ENCODE assay signal across 12 cellular contexts in genomic region chr7:157700237-157701005, GRCh38.
"Had no signal": no experiment of that assay in that cellular context is flagged by ENCODE, and none has a peak within 500 bp of the region (broad histone marks: within the 10 kb centered on the region; RNA-seq: fewer than 3 reads in every experiment).

No MANE protein-coding gene starts in this region.

- H3K36me3 Mint-ChIP-seq: mesothelial cell of epicardium had no signal

- ATAC-seq: effector memory CD8-positive, alpha-beta T cell had no signal

- H3K4me3 Mint-ChIP-seq: effector memory CD8-positive, alpha-beta T cell; mesothelial cell of epicardium had no signal

- H3K4me1 ChIP-seq: stomach had no signal

- H3K27ac ChIP-seq: hepatocyte, stomach had no signal

- H3K9me3 Mint-ChIP-seq: effector memory CD8-positive, alpha-beta T cell had no signal

- H3K4me1 Mint-ChIP-seq: mesothelial cell of epicardium had no signal

- H3K36me3 ChIP-seq: stomach had no signal

- DNase-seq: activated CD4-positive, alpha-beta T cell treated with anti-CD3 and anti-CD28 coated beads, Interleukin-2, amount 50 U/mL, for 48 hours; activated CD4-positive, CD25-positive, alpha-beta regulatory T cell; activated naive CD4-positive, alpha-beta T cell; activated T-cell treated with anti-CD3 and anti-CD28 coated beads, Interleukin-2, amount 50 U/mL, for 48 hours; cortex of kidney; effector memory CD8-positive, alpha-beta T cell; kidney glomerular epithelial cell; stimulated activated CD4-positive, alpha-beta T cell treated with anti-CD3 and anti-CD28 coated beads, Interleukin-4, amount 100 ng/mL, for 24 hours; stomach; T-helper 2 cell had no signal

- H3K4me3 ChIP-seq: hepatocyte, stomach had no signal

- H3K27ac Mint-ChIP-seq: effector memory CD8-positive, alpha-beta T cell; mesothelial cell of epicardium had no signal
